8 cellular contexts compared by ENCODE assay signal in genomic region chr5:10600629-10601245, GRCh38. TPM values are rescaled to one million over a fixed set of nuclear protein-coding genes. Genes with fewer than 3 reads are reported as not detected.
DNase-seq lines count a peak whose midpoint lies in the region; ATAC-seq, FAIRE-seq and TF ChIP-seq lines count a peak whose summit lies in the region.

No MANE protein-coding gene starts in this region.

- peaks cover 0 to 49% (median 31%) of the 10 kb centered on the region in 12 donors for H3K4me1 ChIP-seq in heart left ventricle
- H3K4me1 ChIP-seq in upper lobe of left lung: peaks cover 14 to 27% (median 16%) of the 10 kb centered on the region in 4 donors
- H3K4me1 ChIP-seq in upper lobe of right lung: peaks cover 11% of the 10 kb centered on the region

- no peak for TF ChIP-seq CTCF in heart left ventricle (IDR thresholded peaks at IDR 0.05)
- TF ChIP-seq CTCF in VCaP (conservative IDR thresholded peaks at IDR 0.05): no peak; the same call in 1 of the 2 replicates
- no peak for TF ChIP-seq CTCF in upper lobe of left lung (IDR thresholded peaks at IDR 0.05)
- TF ChIP-seq CTCF in upper lobe of right lung (IDR thresholded peaks at IDR 0.05): no peak

- H3K27me3 ChIP-seq in heart left ventricle: no peaks in the 10 kb centered on the region
- no peaks in the 10 kb centered on the region for H3K27me3 ChIP-seq in upper lobe of left lung
- H3K27me3 ChIP-seq in upper lobe of right lung: no peaks in the 10 kb centered on the region

- DNase-seq in heart left ventricle (no peak), left ventricle myocardium superior (no peak), middle frontal gyrus (ENCODE audit: extremely low spot score, low spot score) (peak; percentile 23), HTR-8/SVneo (ENCODE audit: insufficient read length, low spot score) (no peak), upper lobe of left lung (no peak), upper lobe of right lung (no peak)

- H3K9me3 ChIP-seq in heart left ventricle (no peaks in the 10 kb centered on the region), upper lobe of left lung (no peaks in the 10 kb centered on the region), upper lobe of right lung (no peaks in the 10 kb centered on the region)

- TF ChIP-seq POLR2A in heart left ventricle (IDR thresholded peaks at IDR 0.05) (no peak), upper lobe of left lung (IDR thresholded peaks at IDR 0.05) (no peak)

- no peak for FAIRE-seq in HTR-8/SVneo (lab: Jason Lieb, UNC)

- TF ChIP-seq EP300 in upper lobe of left lung (IDR thresholded peaks at IDR 0.05): no peak

- H3K4me3 ChIP-seq in heart left ventricle (peak overlapping the region in 2 of 12 donors; percentile 13 to 22), upper lobe of left lung (no peak overlapping the region), upper lobe of right lung (no peak overlapping the region)

- ATAC-seq in heart left ventricle (no peak), left ventricle myocardium superior (no peak), HG03045 (IDR thresholded peaks at IDR 0.05; ENCODE audit: unreplicated experiment) (peak; percentile 83), upper lobe of left lung (ENCODE audit: low FRiP score in 2 of 2) (no peak), upper lobe of right lung (no peak)

- intact Hi-C loops in heart left ventricle (cut with DNase I): loop anchor here in 5 of 10 donors (5.0 kb wide), 2 partner anchors 33 to 38 kb away; partner anchors contain the start of gene ANKRD33B (in 1 of the 5)
- intact Hi-C loops in left ventricle myocardium superior (cut with micrococcal nuclease): no loop called here
- intact Hi-C loops in upper lobe of right lung (cut with DNase I): no loop called here

- 87 to 93% (median 90%) methylated on average over 5 of the region's 5 CpGs for WGBS in heart left ventricle, 4 donors
- 90 to 91% methylated on average over 5 of the region's 5 CpGs for WGBS in upper lobe of left lung, 2 donors

- no peaks in the 10 kb centered on the region for H3K36me3 ChIP-seq in heart left ventricle
- no peaks in the 10 kb centered on the region for H3K36me3 ChIP-seq in upper lobe of left lung
- no peaks in the 10 kb centered on the region for H3K36me3 ChIP-seq in upper lobe of right lung

- H3K27ac ChIP-seq in heart left ventricle (peak overlapping the region in 10 of 12 donors; percentile 66 to 89 (median 80)), VCaP (peak overlapping the region; percentile 48), upper lobe of left lung (peak overlapping the region in 2 of 4 donors; percentile 38 to 48), upper lobe of right lung (no peak overlapping the region)

RNA-seq across cellular contexts. Expression of gene ANKRD33B, which starts 36.9 kb away (rescaled TPM):
- total RNA-seq in heart left ventricle (10 to 100 TPM in 3 of 9 donors, 1 to 10 TPM in 6; 1.7 to 33.8 (median 5.2) TPM), left ventricle myocardium superior (6.7 TPM), upper lobe of left lung (10 to 100 TPM in 1 of 6 donors, 1 to 10 TPM in 5; 3.1 to 10.5 (median 7.9) TPM), upper lobe of right lung (6.1 TPM)
- 1 to 10 TPM in 1 of 2 donors, under 1 TPM in 1; 0.98 to 1.2 TPM for polyA plus RNA-seq in heart left ventricle
